In genomic region chr7:36509962-36510361, GRCh38 we compare ENCODE assay signal across 19 cellular contexts.
"Had no signal": no experiment of that assay in that cellular context is flagged by ENCODE, and none has a peak within 500 bp of the region (broad histone marks: within the 10 kb centered on the region; RNA-seq: fewer than 3 reads in every experiment).

No MANE protein-coding gene starts in this region.

- H3K27me3 Mint-ChIP-seq: activated CD4-positive, alpha-beta T cell treated with anti-CD3 and anti-CD28 coated beads, Interleukin-2, amount 10 ng/mL, durations not matched to agents 24 days and 14 days; activated CD8-positive, alpha-beta T cell treated with anti-CD3 and anti-CD28 coated beads for 36 hours; activated T-helper 17 cell treated with anti-CD3 and anti-CD28 coated beads, Interleukin-2, amount 50 U/mL, for 72 hours; stimulated activated naive CD8-positive, alpha-beta T cell treated with anti-CD3 and anti-CD28 coated beads, Interleukin-15, amount 100 ng/mL, for 72 hours had no signal

- H3K27ac Mint-ChIP-seq: activated CD4-positive, alpha-beta T cell treated with anti-CD3 and anti-CD28 coated beads, Interleukin-2, amount 10 ng/mL, durations not matched to agents 24 days and 14 days; activated CD8-positive, alpha-beta T cell treated with anti-CD3 and anti-CD28 coated beads for 36 hours; activated T-helper 17 cell treated with anti-CD3 and anti-CD28 coated beads, Interleukin-2, amount 50 U/mL, for 72 hours; nephron had no signal

- H3K9me3 ChIP-seq: esophagus squamous epithelium, lower lobe of right lung, suprapubic skin, transverse colon had no signal

- H3K4me1 Mint-ChIP-seq: activated CD4-positive, alpha-beta T cell treated with anti-CD3 and anti-CD28 coated beads, Interleukin-2, amount 10 ng/mL, durations not matched to agents 24 days and 14 days; activated T-helper 17 cell treated with anti-CD3 and anti-CD28 coated beads, Interleukin-2, amount 50 U/mL, for 72 hours; stimulated activated naive CD8-positive, alpha-beta T cell treated with anti-CD3 and anti-CD28 coated beads, Interleukin-15, amount 100 ng/mL, for 72 hours had no signal

- H3K4me1 ChIP-seq: lower lobe of right lung, transverse colon had no signal

- H3K9me3 Mint-ChIP-seq: activated CD8-positive, alpha-beta T cell treated with anti-CD3 and anti-CD28 coated beads for 36 hours; activated T-helper 17 cell treated with anti-CD3 and anti-CD28 coated beads, Interleukin-2, amount 50 U/mL, for 72 hours; nephron; stimulated activated naive CD8-positive, alpha-beta T cell treated with anti-CD3 and anti-CD28 coated beads, Interleukin-15, amount 100 ng/mL, for 72 hours had no signal

- DNase-seq: activated CD4-positive, alpha-beta T cell treated with anti-CD3 and anti-CD28 coated beads, Interleukin-2, amount 10 ng/mL, durations not matched to agents 24 days and 14 days; activated CD8-positive, alpha-beta T cell treated with anti-CD3 and anti-CD28 coated beads for 36 hours; activated naive CD4-positive, alpha-beta T cell treated with Interleukin-2 at 50 U/mL for 16 hours; activated T-cell treated with anti-CD3 and anti-CD28 coated beads, Interleukin-2, amount 50 U/mL, for 1 hour; anterior cingulate cortex; cerebellar nuclear complex; cortex of kidney; esophagus squamous epithelium; islet precursor cell; lower lobe of right lung; nucleus accumbens; stimulated activated CD4-positive, alpha-beta T cell treated with anti-CD3 and anti-CD28 coated beads, Interleukin-2, amount 100 ng/mL, for 24 hours; stimulated activated naive CD8-positive, alpha-beta T cell treated with anti-CD3 and anti-CD28 coated beads, Interleukin-15, amount 100 ng/mL, for 72 hours; T-helper 1 cell; T1000; transverse colon had no signal

- ATAC-seq: activated CD8-positive, alpha-beta T cell treated with anti-CD3 and anti-CD28 coated beads for 36 hours; activated T-helper 17 cell treated with anti-CD3 and anti-CD28 coated beads, Interleukin-2, amount 50 U/mL, for 72 hours; lower lobe of right lung; stimulated activated naive CD8-positive, alpha-beta T cell treated with anti-CD3 and anti-CD28 coated beads, Interleukin-15, amount 100 ng/mL, for 72 hours had no signal

- H3K27ac ChIP-seq: esophagus squamous epithelium, lower lobe of right lung, suprapubic skin, transverse colon had no signal

- H3K27me3 ChIP-seq: esophagus squamous epithelium, suprapubic skin, transverse colon had no signal

- H3K36me3 ChIP-seq: esophagus squamous epithelium, lower lobe of right lung, suprapubic skin, transverse colon had no signal

- H3K4me3 ChIP-seq: esophagus squamous epithelium, lower lobe of right lung, suprapubic skin, transverse colon had no signal

- H3K4me3 Mint-ChIP-seq: activated CD4-positive, alpha-beta T cell treated with anti-CD3 and anti-CD28 coated beads, Interleukin-2, amount 10 ng/mL, durations not matched to agents 24 days and 14 days; activated CD8-positive, alpha-beta T cell treated with anti-CD3 and anti-CD28 coated beads for 36 hours; activated T-helper 17 cell treated with anti-CD3 and anti-CD28 coated beads, Interleukin-2, amount 50 U/mL, for 72 hours; nephron; stimulated activated naive CD8-positive, alpha-beta T cell treated with anti-CD3 and anti-CD28 coated beads, Interleukin-15, amount 100 ng/mL, for 72 hours had no signal
